Comparison of ENCODE assay signal across 32 cellular contexts in the genomic region with DNA sequence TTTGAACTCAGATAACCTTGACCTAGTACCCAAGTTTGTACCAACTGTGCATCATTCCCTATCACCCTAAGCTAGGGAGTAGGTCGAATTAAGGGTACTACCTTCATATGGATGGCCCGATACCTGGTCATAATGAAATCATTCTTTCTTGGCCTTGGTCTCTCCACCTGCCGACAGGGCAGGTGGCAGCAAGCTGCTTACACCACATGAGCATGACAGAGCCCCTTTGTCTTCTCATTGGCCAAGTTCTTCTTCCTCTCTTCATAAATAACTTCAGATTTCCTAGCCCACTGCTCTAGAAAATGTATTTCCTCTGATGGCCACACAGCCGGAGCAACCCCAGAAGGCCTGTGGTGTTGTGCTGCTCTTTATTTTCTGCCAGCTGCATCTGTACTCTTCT.
"Had no signal": no experiment of that assay in that cellular context is flagged by ENCODE, and none has a peak within 500 bp of the region (broad histone marks: within the 10 kb centered on the region; RNA-seq: fewer than 3 reads in every experiment).

No MANE protein-coding gene starts in this region.

- DNase-seq: activated CD4-positive, alpha-beta memory T cell treated with anti-CD3 and anti-CD28 coated beads, Interleukin-2, amount 10 ng/mL, durations not matched to agents 7 days and 5 days; activated CD4-positive, alpha-beta T cell treated with anti-CD3 and anti-CD28 coated beads, Interleukin-2, amount 10 ng/mL, durations not matched to agents 7 days and 5 days; activated CD4-positive, CD25-positive, alpha-beta regulatory T cell treated with anti-CD3 and anti-CD28 coated beads, Interleukin-2, amount 50 U/mL, for 72 hours; activated naive CD4-positive, alpha-beta T cell; activated T-cell treated with anti-CD3 and anti-CD28 coated beads, Interleukin-2, amount 50 U/mL, for 72 hours; endodermal cell; heart left ventricle; hypothalamus; immature natural killer cell; kidney; naive thymus-derived CD8-positive, alpha-beta T cell; ovary; retina; stimulated activated CD4-positive, alpha-beta T cell treated with anti-CD3 and anti-CD28 coated beads, Interleukin-12 subunit alpha, Interleukin-12 subunit beta, amount 100 ng/mL, for 4 hours; stimulated activated CD4-positive, alpha-beta T cell treated with anti-CD3 and anti-CD28 coated beads, Interleukin-4, amount 100 ng/mL, for 1 hour; stimulated activated naive CD8-positive, alpha-beta T cell treated with anti-CD3 and anti-CD28 coated beads, Interleukin-15, Interleukin-2, amounts not matched to agents 100 U/mL and 50 U/mL, for 24 hours; SW 1271; T-helper 17 cell; T1000; trophoblast cell; WERI-Rb-1 had no signal

- H3K27ac ChIP-seq: foreskin keratinocyte, heart left ventricle, neutrophil, ovary, prostate gland, skin epidermis, WERI-Rb-1 had no signal

- H3K4me1 Mint-ChIP-seq: activated CD4-positive, alpha-beta memory T cell treated with anti-CD3 and anti-CD28 coated beads, Interleukin-2, amount 10 ng/mL, durations not matched to agents 7 days and 5 days; activated CD4-positive, alpha-beta T cell treated with anti-CD3 and anti-CD28 coated beads, Interleukin-2, amount 10 ng/mL, durations not matched to agents 7 days and 5 days; immature natural killer cell; T-helper 17 cell had no signal

- H3K4me3 Mint-ChIP-seq: activated CD4-positive, alpha-beta memory T cell treated with anti-CD3 and anti-CD28 coated beads, Interleukin-2, amount 10 ng/mL, durations not matched to agents 7 days and 5 days; activated CD4-positive, alpha-beta T cell treated with anti-CD3 and anti-CD28 coated beads, Interleukin-2, amount 10 ng/mL, durations not matched to agents 7 days and 5 days; activated T-cell treated with anti-CD3 and anti-CD28 coated beads, Interleukin-2, amount 50 U/mL, for 72 hours; brain; dendritic cell treated with granulocyte-macrophage colony-stimulating factor and Interleukin-4, amounts not matched to agents 40 ng/mL and 50 ng/mL, for 4 days; endodermal cell; immature natural killer cell; naive thymus-derived CD8-positive, alpha-beta T cell; T-helper 17 cell had no signal

- H3K27ac Mint-ChIP-seq: activated CD4-positive, alpha-beta memory T cell treated with anti-CD3 and anti-CD28 coated beads, Interleukin-2, amount 10 ng/mL, durations not matched to agents 7 days and 5 days; activated CD4-positive, alpha-beta T cell treated with anti-CD3 and anti-CD28 coated beads, Interleukin-2, amount 10 ng/mL, durations not matched to agents 7 days and 5 days; activated naive CD4-positive, alpha-beta T cell treated with anti-CD3 and anti-CD28 coated beads, Interleukin-2, amount 50 U/mL, for 72 hours; activated T-cell treated with anti-CD3 and anti-CD28 coated beads, Interleukin-2, amount 50 U/mL, for 72 hours; dendritic cell treated with granulocyte-macrophage colony-stimulating factor and Interleukin-4, amounts not matched to agents 40 ng/mL and 50 ng/mL, for 4 days; endodermal cell; immature natural killer cell; naive thymus-derived CD8-positive, alpha-beta T cell; T-helper 17 cell had no signal

- ATAC-seq: activated naive CD4-positive, alpha-beta T cell treated with anti-CD3 and anti-CD28 coated beads, Interleukin-2, amount 50 U/mL, for 72 hours; activated T-cell treated with anti-CD3 and anti-CD28 coated beads, Interleukin-2, amount 50 U/mL, for 72 hours; esophagus mucosa; foreskin keratinocyte; heart left ventricle; naive thymus-derived CD8-positive, alpha-beta T cell; sciatic nerve; stimulated activated naive CD8-positive, alpha-beta T cell treated with anti-CD3 and anti-CD28 coated beads, Interleukin-15, Interleukin-2, amounts not matched to agents 100 U/mL and 50 U/mL, for 24 hours; T-helper 17 cell had no signal

- H3K9me3 ChIP-seq: heart left ventricle, neutrophil, ovary, prostate gland, thoracic aorta had no signal

- H3K4me3 ChIP-seq: heart left ventricle, ovary, prostate gland, skin epidermis, thoracic aorta had no signal

- FAIRE-seq: kidney, urothelium cell line had no signal

- H3K27me3 ChIP-seq: foreskin keratinocyte, heart left ventricle, neutrophil, ovary had no signal

- H3K36me3 ChIP-seq: heart left ventricle, neutrophil, ovary, prostate gland, thoracic aorta, WERI-Rb-1 had no signal

- H3K27me3 Mint-ChIP-seq: activated CD4-positive, alpha-beta memory T cell treated with anti-CD3 and anti-CD28 coated beads, Interleukin-2, amount 10 ng/mL, durations not matched to agents 7 days and 5 days; activated CD4-positive, alpha-beta T cell treated with anti-CD3 and anti-CD28 coated beads, Interleukin-2, amount 10 ng/mL, durations not matched to agents 7 days and 5 days; brain; dendritic cell treated with granulocyte-macrophage colony-stimulating factor and Interleukin-4, amounts not matched to agents 40 ng/mL and 50 ng/mL, for 4 days; naive thymus-derived CD8-positive, alpha-beta T cell; T-helper 17 cell had no signal

- H3K9me3 Mint-ChIP-seq: activated CD4-positive, alpha-beta memory T cell treated with anti-CD3 and anti-CD28 coated beads, Interleukin-2, amount 10 ng/mL, durations not matched to agents 7 days and 5 days; activated CD4-positive, alpha-beta T cell treated with anti-CD3 and anti-CD28 coated beads, Interleukin-2, amount 10 ng/mL, durations not matched to agents 7 days and 5 days; activated naive CD4-positive, alpha-beta T cell treated with anti-CD3 and anti-CD28 coated beads, Interleukin-2, amount 50 U/mL, for 72 hours; activated T-cell treated with anti-CD3 and anti-CD28 coated beads, Interleukin-2, amount 50 U/mL, for 72 hours; dendritic cell treated with granulocyte-macrophage colony-stimulating factor and Interleukin-4, amounts not matched to agents 40 ng/mL and 50 ng/mL, for 4 days; endodermal cell; naive thymus-derived CD8-positive, alpha-beta T cell had no signal

- H3K4me1 ChIP-seq: foreskin keratinocyte, prostate gland had no signal

- H3K36me3 Mint-ChIP-seq: activated naive CD4-positive, alpha-beta T cell treated with anti-CD3 and anti-CD28 coated beads, Interleukin-2, amount 50 U/mL, for 72 hours; brain; immature natural killer cell; naive thymus-derived CD8-positive, alpha-beta T cell had no signal
